Comparison of ENCODE assay signal across 25 cellular contexts in genomic region chr6:75302280-75302679, GRCh38. TPM values are rescaled to one million over a fixed set of nuclear protein-coding genes. Genes with fewer than 3 reads are reported as not detected.
A peak's percentile ranks its signal among the peaks of the same experiment; 100 is the strongest.
DNase-seq lines count a peak whose midpoint lies in the region; ATAC-seq, FAIRE-seq and TF ChIP-seq lines count a peak whose summit lies in the region.
"Had no signal": no experiment of that assay in that cellular context is flagged by ENCODE, and none has a peak within 500 bp of the region (broad histone marks: within the 10 kb centered on the region; RNA-seq: fewer than 3 reads in every experiment).

No MANE protein-coding gene starts in this region.

- CTCF ChIA-PET in HepG2 (lab: Yijun Ruan, JAX; ENCODE audit: low intra/inter-chr PET ratio, low total read pairs) = no interaction called here

- no peaks in the 10 kb centered on the region for H4K20me1 ChIP-seq in HepG2 (ENCODE audit: insufficient read depth, low read length)
- H4K20me1 ChIP-seq: BLaER1 had no signal

- TF ChIP-seq CTCF in liver (IDR thresholded peaks at IDR 0.05; ENCODE audit: low read depth, low read length, missing input control) (no peak), HepG2 (CRISPR knock-in tag; IDR thresholded peaks at IDR 0.05) (no peak), neutrophil (IDR thresholded peaks at IDR 0.05) (no peak)

- no peak overlapping the region for H3K9ac ChIP-seq in liver (ENCODE audit: low read depth in 1 of 2, low read length in 2 of 2)
- H3K9ac ChIP-seq in HepG2 (ENCODE audit: insufficient read depth, low read depth, low read length) = no peak overlapping the region
- H3K9ac ChIP-seq: BLaER1 had no signal

- BruUV-seq in HepG2 (replicated peaks; lab: Mats Ljungman, UMichigan) = no TSS peak

- H3K27me3 ChIP-seq in liver (ENCODE audit: control insufficient read depth in 4 of 4, insufficient read depth in 4 of 4, low read length in 3 of 4) (no peaks in the 10 kb centered on the region), HepG2 (ENCODE audit: control insufficient read depth in 1 of 2, insufficient read depth in 2 of 2, low read length in 2 of 2) (no peaks in the 10 kb centered on the region), neutrophil (peaks cover 31% of the 10 kb centered on the region)
- H3K27me3 ChIP-seq: BE2C, BLaER1 had no signal

- no peak overlapping the region for H2AFZ ChIP-seq in HepG2 (ENCODE audit: low read length)

- H3K4me3 ChIP-seq in liver (ENCODE audit: low read depth in 1 of 3, low read length in 3 of 3) (no peak overlapping the region), HepG2 (replicated peaks in 1 of 3; ENCODE audit: insufficient read depth in 1 of 3, low read depth in 2 of 3, low read length in 3 of 3) (no peak overlapping the region), neutrophil (ENCODE audit: low read depth in 1 of 2, low read length in 1 of 2) (peak overlapping the region in 1 of 2 experiments; percentile 30)
- H3K4me3 ChIP-seq: BLaER1, GM12878 had no signal

- no peak overlapping the region for H3K4me2 ChIP-seq in HepG2 (ENCODE audit: low read depth, low read length)
- H3K4me2 ChIP-seq: BLaER1 had no signal

- H3K36me3 ChIP-seq in liver (ENCODE audit: control insufficient read depth in 4 of 4, insufficient read depth in 3 of 4, low read depth in 1 of 4, low read length in 3 of 4) (no peaks in the 10 kb centered on the region), HepG2 (replicated peaks in 1 of 2; ENCODE audit: control insufficient read depth in 1 of 2, insufficient read depth in 2 of 2, low read length in 2 of 2) (no peaks in the 10 kb centered on the region), neutrophil (no peaks in the 10 kb centered on the region)
- H3K36me3 ChIP-seq: BE2C, BLaER1 had no signal

- TF ChIP-seq POLR2A in HepG2 (IDR thresholded peaks at IDR 0.05; ENCODE audit: insufficient read depth in 1 of 2, low read depth in 2 of 2, low read length in 2 of 2) = no peak

- FAIRE-seq in HepG2 (lab: Jason Lieb, UNC) = no peak
- FAIRE-seq: A204.1, GM12878, GM12892, GM18507 had no signal

- TF ChIP-seq RAD21 in liver (IDR thresholded peaks at IDR 0.05) (no peak), HepG2 (CRISPR knock-in tag; IDR thresholded peaks at IDR 0.05) (no peak)

- WGBS in liver = 58% methylated on average over 3 of the region's 3 CpGs
- 6% methylated on average over 3 of the region's 3 CpGs for WGBS in HepG2 (ENCODE audit: low lambda C conversion rate)

- H3K27ac ChIP-seq in liver (ENCODE audit: low read depth in 1 of 2, low read length in 2 of 2) = no peak overlapping the region
- no peak overlapping the region for H3K27ac ChIP-seq in HepG2 (ENCODE audit: extremely low read length, insufficient read depth, low read length)
- peak overlapping the region; percentile 83 for H3K27ac ChIP-seq in neutrophil
- H3K27ac ChIP-seq: BLaER1 had no signal

- TF ChIP-seq EP300 in HepG2 (IDR thresholded peaks at IDR 0.05; ENCODE audit: low read depth in 2 of 2, low read length in 2 of 2) (no peak), HepG2 (CRISPR knock-in tag; IDR thresholded peaks at IDR 0.05; ENCODE audit: borderline replicate concordance) (no peak)

- intact Hi-C loops in HepG2 (cut with micrococcal nuclease; ENCODE audit: unreplicated experiment) = no loop called here

- DNase-seq in HepG2 (ENCODE audit: low spot score) (no peak), NCI-H524 (lab: John Stamatoyannopoulos, UW) (no peak)
- DNase-seq in stimulated activated naive CD8-positive, alpha-beta T cell treated with anti-CD3 and anti-CD28 coated beads, Interleukin-15, Interleukin-2, amounts not matched to agents 100 U/mL and 50 U/mL, for 24 hours = no peak
- DNase-seq: 8988T; ACHN; BE2C; C1 segment of cervical spinal cord; CD4-positive, alpha-beta memory T cell; CD4-positive, CD25-positive, alpha-beta regulatory T cell; CD8-positive, alpha-beta memory T cell; COR-L47; DMS 273 treated with DMSO at 0.1 percent for 48 hours; DMS153; DMS53; DMS79; DND-41; EL; GDM1 had no signal

- H3K4me1 ChIP-seq in liver (ENCODE audit: control insufficient read depth in 4 of 4, insufficient read depth in 4 of 4, low read length in 3 of 4) (peaks cover 0 to 6% (median under 1%) of the 10 kb centered on the region in 4 donors), HepG2 (ENCODE audit: insufficient read depth, low read length) (peaks cover 4% of the 10 kb centered on the region), neutrophil (ENCODE audit: control insufficient read depth in 1 of 2, insufficient read depth in 1 of 2, low read depth in 1 of 2, low read length in 1 of 2) (peaks cover 27 to 38% of the 10 kb centered on the region in 2 experiments)
- H3K4me1 ChIP-seq: BE2C had no signal

- H3K79me2 ChIP-seq in HepG2 (ENCODE audit: insufficient read depth, low read length) = no peaks in the 10 kb centered on the region

- no peaks in the 10 kb centered on the region for H3K9me3 ChIP-seq in liver (ENCODE audit: control insufficient read depth in 4 of 4, low read length in 3 of 4)
- no peaks in the 10 kb centered on the region for H3K9me3 ChIP-seq in HepG2 (ENCODE audit: low read length)
- no peaks in the 10 kb centered on the region for H3K9me3 ChIP-seq in neutrophil
- H3K9me3 ChIP-seq: BE2C, BLaER1 had no signal

- in situ Hi-C loops in HepG2 (cut with HindIII; ENCODE audit: extremely low pct_ligation_motif_present, low pct_unique_long_range_greater_than_20kb) = no loop called here

- ATAC-seq in HepG2 = no peak
- no peak for ATAC-seq in stimulated activated naive CD8-positive, alpha-beta T cell treated with anti-CD3 and anti-CD28 coated beads, Interleukin-15, Interleukin-2, amounts not matched to agents 100 U/mL and 50 U/mL, for 24 hours
- ATAC-seq: GM12878 had no signal

- POLR2A ChIA-PET in HepG2 (lab: Yijun Ruan, JAX) = no interaction called here

TF ChIP-seq in liver, 16 proteins besides CTCF, POLR2A, EP300 and RAD21 (continues in another document):
- peak; percentile 8 for TF ChIP-seq HNF4G (IDR thresholded peaks at IDR 0.05)

TF ChIP-seq in HepG2, 621 proteins besides CTCF, POLR2A, EP300 and RAD21:
- TF ChIP-seq NFATC3 (CRISPR knock-in tag; IDR thresholded peaks at IDR 0.05) (no peak), ZNF713 (CRISPR knock-in tag; IDR thresholded peaks at IDR 0.05) (no peak), FOSL2 (CRISPR knock-in tag; IDR thresholded peaks at IDR 0.05) (no peak)

RNA-seq across cellular contexts. Expression of gene TMEM30A, which starts 17.7 kb away (rescaled TPM):
- total RNA-seq in liver (10 to 100 TPM; 54.4 to 71.0 TPM), HepG2 (2016; rRNA removed; fragmentation: Illumina TruSeq; extraction: Trizol) (38.4 and 54.4 TPM in 2 replicates)
- polyA plus RNA-seq in liver (10 to 100 TPM; 33.3 to 36.3 TPM), HepG2 (2011; rRNA removed) (14.9 and 17.6 TPM in 2 replicates)
- total RNA-seq in HepG2 (2016; cell fraction: cytosol; rRNA removed; fragmentation: Illumina TruSeq; extraction: Trizol; ENCODE audit: low read depth) = 1.8 and 2.4 TPM in 2 replicates
- 32.4 and 47.0 TPM in 2 replicates for total RNA-seq in HepG2 (2016; cell fraction: insoluble cytoplasmic fraction; rRNA removed; fragmentation: Illumina TruSeq; extraction: Trizol)
- total RNA-seq in HepG2 (2016; cell fraction: membrane; rRNA removed; fragmentation: Illumina TruSeq; extraction: Trizol) = 9.9 and 10.6 TPM in 2 replicates
- 57.2 and 65.2 TPM in 2 replicates for total RNA-seq in HepG2 (2016; cell fraction: nucleus; rRNA removed; fragmentation: Illumina TruSeq; extraction: Trizol)
- 6.1 and 11.4 TPM in 2 replicates for polyA plus RNA-seq in HepG2 (2011; cell fraction: cytosol; rRNA removed)
- 11.2 and 15.5 TPM in 2 replicates for polyA plus RNA-seq in HepG2 (2011; cell fraction: nucleus; rRNA removed)
- polyA plus RNA-seq in HepG2 (2012) = 53.2 and 56.8 TPM in 2 replicates
- 1.9 TPM in 2 replicates for polyA plus RNA-seq in HepG2 (2016; cell fraction: cytosol; fragmentation: Illumina TruSeq; extraction: Trizol; ENCODE audit: low read depth)
- 28.3 and 31.1 TPM in 2 replicates for polyA plus RNA-seq in HepG2 (2016; cell fraction: insoluble cytoplasmic fraction; fragmentation: Illumina TruSeq; extraction: Trizol; ENCODE audit: low read depth)
- 5.5 and 5.6 TPM in 2 replicates for polyA plus RNA-seq in HepG2 (2016; cell fraction: membrane; fragmentation: Illumina TruSeq; extraction: Trizol; ENCODE audit: low read depth)
- polyA plus RNA-seq in HepG2 (2016; cell fraction: nucleus; fragmentation: Illumina TruSeq; extraction: Trizol; ENCODE audit: insufficient read depth, low read depth) = 68.9 and 74.9 TPM in 2 replicates
- polyA minus RNA-seq in HepG2 (2011; rRNA and poly(A)+ RNA removed; ENCODE audit: low replicate concordance) = 7.4 and 11.2 TPM in 2 replicates
- 18.1 and 24.4 TPM in 2 replicates for polyA minus RNA-seq in HepG2 (2011; cell fraction: cytosol; rRNA and poly(A)+ RNA removed)
- polyA minus RNA-seq in HepG2 (2011; cell fraction: nucleus; rRNA and poly(A)+ RNA removed) = 28.7 and 32.2 TPM in 2 replicates

RNA-seq across cellular contexts. Expression of gene COX7A2, which starts 58.7 kb away (rescaled TPM):
- total RNA-seq in liver = 100 to 1,000 TPM in 1 of 2 donors, 10 to 100 TPM in 1; 69.8 to 279 TPM
- 100 to 1,000 TPM; 299 to 583 TPM for polyA plus RNA-seq in liver
- 481 and 556 TPM in 2 replicates for total RNA-seq in HepG2 (2016; rRNA removed; fragmentation: Illumina TruSeq; extraction: Trizol)
- 280 and 328 TPM in 2 replicates for total RNA-seq in HepG2 (2016; cell fraction: cytosol; rRNA removed; fragmentation: Illumina TruSeq; extraction: Trizol; ENCODE audit: low read depth)
- 517 and 605 TPM in 2 replicates for total RNA-seq in HepG2 (2016; cell fraction: insoluble cytoplasmic fraction; rRNA removed; fragmentation: Illumina TruSeq; extraction: Trizol)
- 294 and 325 TPM in 2 replicates for total RNA-seq in HepG2 (2016; cell fraction: membrane; rRNA removed; fragmentation: Illumina TruSeq; extraction: Trizol)
- 231 and 261 TPM in 2 replicates for total RNA-seq in HepG2 (2016; cell fraction: nucleus; rRNA removed; fragmentation: Illumina TruSeq; extraction: Trizol)
- 311 and 407 TPM in 2 replicates for polyA plus RNA-seq in HepG2 (2011; rRNA removed)
- polyA plus RNA-seq in HepG2 (2011; cell fraction: cytosol; rRNA removed) = 137 and 186 TPM in 2 replicates
- 59.1 and 61.9 TPM in 2 replicates for polyA plus RNA-seq in HepG2 (2011; cell fraction: nucleus; rRNA removed)
- 241 and 395 TPM in 2 replicates for polyA plus RNA-seq in HepG2 (2012)
- 218 and 256 TPM in 2 replicates for polyA plus RNA-seq in HepG2 (2016; cell fraction: cytosol; fragmentation: Illumina TruSeq; extraction: Trizol; ENCODE audit: low read depth)
- polyA plus RNA-seq in HepG2 (2016; cell fraction: insoluble cytoplasmic fraction; fragmentation: Illumina TruSeq; extraction: Trizol; ENCODE audit: low read depth) = 311 and 334 TPM in 2 replicates
- 165 and 228 TPM in 2 replicates for polyA plus RNA-seq in HepG2 (2016; cell fraction: membrane; fragmentation: Illumina TruSeq; extraction: Trizol; ENCODE audit: low read depth)
- polyA plus RNA-seq in HepG2 (2016; cell fraction: nucleus; fragmentation: Illumina TruSeq; extraction: Trizol; ENCODE audit: insufficient read depth, low read depth) = 278 and 326 TPM in 2 replicates
- polyA minus RNA-seq in HepG2 (2011; rRNA and poly(A)+ RNA removed; ENCODE audit: low replicate concordance) = 63.3 and 108 TPM in 2 replicates
- polyA minus RNA-seq in HepG2 (2011; cell fraction: cytosol; rRNA and poly(A)+ RNA removed) = 36.2 and 38.6 TPM in 2 replicates
- polyA minus RNA-seq in HepG2 (2011; cell fraction: nucleus; rRNA and poly(A)+ RNA removed) = 17.8 and 18.6 TPM in 2 replicates
